Comparison of ENCODE assay signal across 1 cellular context in genomic region chr1:46447499-46448108, GRCh38.
TF ChIP-seq lines count a peak whose summit lies in the region.

No MANE protein-coding gene starts in this region.

TF ChIP-seq in H1, 55 proteins besides CTCF, POLR2A, EP300 and RAD21:
- no peak for TF ChIP-seq EGR1 (IDR thresholded peaks at IDR 0.05; ENCODE audit: borderline replicate concordance, low read depth, low read length)
- TF ChIP-seq SUZ12 (IDR thresholded peaks at IDR 0.05; ENCODE audit: low read length) = peak; percentile 50; the same call in 1 of the 2 replicates
- TF ChIP-seq SIRT6 (IDR thresholded peaks at IDR 0.05; ENCODE audit: low read length) = no peak
- no peak for TF ChIP-seq TEAD4 (IDR thresholded peaks at IDR 0.05; ENCODE audit: low read depth, low read length)
- no peak for TF ChIP-seq TBP (IDR thresholded peaks at IDR 0.05; ENCODE audit: low read depth, low read length)
- no peak for TF ChIP-seq CHD7 (IDR thresholded peaks at IDR 0.05; ENCODE audit: insufficient replicate concordance, low read length)
- TF ChIP-seq SIN3A (conservative IDR thresholded peaks at IDR 0.05 in 1 of 2, IDR thresholded peaks at IDR 0.05 in 1 of 2; ENCODE audit: low read depth in 1 of 2, low read length in 2 of 2) = no peak
- peak; percentile 66 for TF ChIP-seq EZH2 (IDR thresholded peaks at IDR 0.05; ENCODE audit: low read depth, low read length, severe bottlenecking)
- TF ChIP-seq RNF2 (IDR thresholded peaks at IDR 0.05; ENCODE audit: borderline replicate concordance, low read depth, low read length, missing control alignments, poor library complexity, severe bottlenecking) = peak; percentile 6
- TF ChIP-seq KDM4A (IDR thresholded peaks at IDR 0.05; ENCODE audit: low read depth, low read length, severe bottlenecking) = no peak
- no peak for TF ChIP-seq SP2 (IDR thresholded peaks at IDR 0.05; ENCODE audit: low read length)
- TF ChIP-seq MAX (IDR thresholded peaks at IDR 0.05) = no peak
- no peak for TF ChIP-seq CREB1 (IDR thresholded peaks at IDR 0.05)
- no peak for TF ChIP-seq ASH2L (IDR thresholded peaks at IDR 0.05; ENCODE audit: low read length)
